20 cellular contexts compared by ENCODE assay signal in the genomic region with DNA sequence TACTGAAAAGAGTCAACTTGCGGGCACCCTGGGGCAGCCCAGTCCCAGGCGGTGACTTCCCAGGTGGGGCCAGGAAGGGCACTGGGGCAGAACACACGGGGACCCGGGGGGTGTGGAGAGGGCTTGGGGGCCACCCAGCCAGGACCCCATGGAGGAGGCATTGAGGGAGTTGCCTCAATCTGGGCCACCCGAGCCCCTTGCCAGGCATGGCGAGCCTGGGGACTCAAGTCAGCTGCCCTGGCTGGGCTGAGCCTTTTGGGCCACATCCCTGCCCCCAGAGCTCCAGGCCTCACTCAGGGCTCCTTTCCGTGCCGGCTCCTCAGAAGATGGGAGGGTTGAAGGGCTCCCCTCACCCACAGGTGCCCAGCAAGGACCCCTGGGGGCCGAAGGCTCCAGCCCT.
"Had no signal": no experiment of that assay in that cellular context is flagged by ENCODE, and none has a peak within 500 bp of the region (broad histone marks: within the 10 kb centered on the region; RNA-seq: fewer than 3 reads in every experiment).

No MANE protein-coding gene starts in this region.

- ATAC-seq: T-helper 17 cell had no signal

- DNase-seq: activated CD4-positive, alpha-beta T cell treated with anti-CD3 and anti-CD28 coated beads, Interleukin-2, amount 10 ng/mL, durations not matched to agents 7 days and 5 days; activated CD4-positive, CD25-positive, alpha-beta regulatory T cell; activated CD8-positive, alpha-beta memory T cell treated with anti-CD3 and anti-CD28 coated beads for 24 hours; activated gamma-delta T cell; activated T-cell treated with anti-CD3 and anti-CD28 coated beads for 4 hours; amygdala; NCI-H1092; NCI-H1417; NCI-H1694; NCI-H2029 treated with DMSO at 0.1 percent for 48 hours; NCI-H345; NCI-H510A; NCI-H69; SIG-M5; T-helper 17 cell; T1000 had no signal

- H3K4me2 ChIP-seq: KMS-11 had no signal

- H3K9ac ChIP-seq: KMS-11 had no signal

- H3K27ac ChIP-seq: KMS-11, Peyer's patch, RWPE1, VCaP had no signal

- H3K36me3 ChIP-seq: Peyer's patch had no signal

- H3K4me3 ChIP-seq: Peyer's patch had no signal

- H3K4me1 ChIP-seq: Peyer's patch had no signal
